ENCODE assay signal across 1 cellular context in the genomic region with DNA sequence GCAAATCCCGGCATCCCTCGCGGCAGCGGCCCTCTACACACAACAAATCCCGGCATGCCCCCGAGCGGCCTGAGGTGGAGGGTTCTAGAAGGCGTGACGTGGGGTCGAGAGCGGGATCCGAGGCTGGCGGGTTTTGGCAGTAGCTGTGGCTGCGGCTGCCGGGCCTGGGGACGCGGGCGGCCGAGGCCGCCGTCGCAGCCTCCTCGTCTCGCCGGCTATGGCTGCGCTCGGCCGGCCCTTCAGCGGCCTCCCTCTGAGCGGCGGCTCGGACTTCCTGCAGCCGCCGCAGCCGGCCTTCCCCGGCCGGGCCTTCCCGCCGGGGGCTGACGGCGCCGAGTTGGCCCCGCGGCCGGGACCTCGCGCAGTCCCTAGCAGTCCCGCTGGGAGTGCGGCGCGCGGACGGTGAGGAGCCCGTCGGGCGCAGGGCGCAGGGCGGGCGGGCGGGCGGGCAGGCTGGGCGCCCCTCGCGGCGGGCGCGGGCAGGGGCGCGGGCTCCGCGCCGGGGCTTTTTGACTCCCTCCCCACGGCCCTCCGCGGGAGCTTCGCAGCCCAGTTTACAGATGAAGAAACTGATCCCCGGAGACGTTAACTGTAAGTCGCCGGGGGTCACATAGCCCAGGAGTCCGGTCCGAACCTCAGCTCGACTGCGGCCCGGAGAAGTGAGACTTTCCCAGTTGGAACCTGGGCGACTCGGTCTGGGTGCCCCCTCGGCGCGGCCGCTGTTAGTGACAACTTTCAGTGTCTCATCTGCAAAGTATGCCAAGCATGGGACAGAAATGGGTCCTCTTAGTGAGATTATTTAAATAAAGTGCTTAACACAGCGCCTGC.
A peak's percentile ranks its signal among the peaks of the same experiment; 100 is the strongest.
TF ChIP-seq lines count a peak whose summit lies in the region.

Gene CCDC117, plus strand, starts transcription at position 63 of the 828 bp plus-strand sequence. Its CDS starts 155 bp downstream, at position 218.

TF ChIP-seq in K562, 482 proteins besides CTCF, POLR2A, EP300 and RAD21 (continued from another document and continues in another):
- TF ChIP-seq SIX5 (IDR thresholded peaks at IDR 0.05; ENCODE audit: borderline replicate concordance in 1 of 2, insufficient read depth in 1 of 2, low read depth in 1 of 2, low read length in 2 of 2) (peak; percentile 74 to 77; a peak in 3 of 4 replicates), HINFP (tag; conservative IDR thresholded peaks at IDR 0.05; ENCODE audit: low read depth) (no peak), CBX5 (IDR thresholded peaks at IDR 0.05; ENCODE audit: borderline replicate concordance, low read depth) (no peak), PRPF4 (IDR thresholded peaks at IDR 0.05; ENCODE audit: insufficient read depth, low read depth, low read length, poor library complexity, severe bottlenecking) (no peak), MXI1 (IDR thresholded peaks at IDR 0.05; ENCODE audit: low read depth, low read length) (no peak), MAFK (IDR thresholded peaks at IDR 0.05; ENCODE audit: low read length) (no peak), MTA1 (IDR thresholded peaks at IDR 0.05; ENCODE audit: borderline replicate concordance) (no peak), HDAC3 (IDR thresholded peaks at IDR 0.05; ENCODE audit: borderline replicate concordance, partially characterized antibody) (no peak), POLR2AphosphoS5 (IDR thresholded peaks at IDR 0.05; ENCODE audit: control insufficient read depth, insufficient read depth, low read depth, low read length) (peak; percentile 68), FOXP1 (CRISPR knock-in tag; IDR thresholded peaks at IDR 0.05) (peak; percentile 51; the same call in 1 of the 2 replicates), SOX6 (IDR thresholded peaks at IDR 0.05) (no peak), MTA2 (IDR thresholded peaks at IDR 0.05; ENCODE audit: low read depth) (no peak), ELF2 (CRISPR knock-in tag; IDR thresholded peaks at IDR 0.05) (peak; percentile 95), ZNF766 (CRISPR knock-in tag; conservative IDR thresholded peaks at IDR 0.05) (peak; percentile 52; the same call in 1 of the 2 replicates), PHF20 (IDR thresholded peaks at IDR 0.05; ENCODE audit: partially characterized antibody) (no peak), BDP1 (IDR thresholded peaks at IDR 0.05; ENCODE audit: insufficient read depth, insufficient read length) (no peak), POLR3A (IDR thresholded peaks at IDR 0.05; ENCODE audit: borderline replicate concordance, extremely low read depth, insufficient read depth, insufficient read length) (no peak), NFE2L1 (tag; IDR thresholded peaks at IDR 0.05; ENCODE audit: borderline replicate concordance, low read depth) (no peak), KDM5B (IDR thresholded peaks at IDR 0.05; ENCODE audit: insufficient replicate concordance, low read depth, low read length) (peak; percentile 7), TSC22D4 (tag; IDR thresholded peaks at IDR 0.05) (no peak), SREBF2 (CRISPR knock-in tag; IDR thresholded peaks at IDR 0.05) (no peak), SRSF1 (IDR thresholded peaks at IDR 0.05; ENCODE audit: low read depth, low read length) (no peak), SAFB (IDR thresholded peaks at IDR 0.05; ENCODE audit: borderline replicate concordance, low read depth, low read length) (no peak), SRSF3 (IDR thresholded peaks at IDR 0.05; ENCODE audit: insufficient read depth, low read length) (no peak), RBM25 (IDR thresholded peaks at IDR 0.05; ENCODE audit: low read depth, low read length, severe bottlenecking) (peak; percentile 31), CCNT2 (IDR thresholded peaks at IDR 0.05; ENCODE audit: borderline replicate concordance, extremely low read depth, insufficient read length, low read depth, low read length) (peak; percentile 18), IRF9 (tag; IDR thresholded peaks at IDR 0.05) (no peak), PTBP1 (IDR thresholded peaks at IDR 0.05; ENCODE audit: low read depth, low read length) (no peak), RB1 (IDR thresholded peaks at IDR 0.05; ENCODE audit: low read depth) (peak; percentile 58), MTA3 (IDR thresholded peaks at IDR 0.05; ENCODE audit: borderline replicate concordance) (0 out of 2 replicates have a peak, but pooled peaks have one; percentile 14), HNRNPK (IDR thresholded peaks at IDR 0.05; ENCODE audit: low read depth, low read length, poor library complexity, severe bottlenecking) (no peak), RBFOX2 (IDR thresholded peaks at IDR 0.05; ENCODE audit: low read depth, low read length) (peak; percentile 87), ASH1L (IDR thresholded peaks at IDR 0.05; ENCODE audit: borderline replicate concordance, low read depth, partially characterized antibody) (no peak), COPS2 (conservative IDR thresholded peaks at IDR 0.05) (no peak), ZNF277 (CRISPR knock-in tag; IDR thresholded peaks at IDR 0.05; ENCODE audit: borderline replicate concordance) (no peak), ZNF707 (CRISPR knock-in tag; conservative IDR thresholded peaks at IDR 0.05) (no peak), ZNF311 (CRISPR knock-in tag; IDR thresholded peaks at IDR 0.05) (no peak), ILK (tag; IDR thresholded peaks at IDR 0.05; ENCODE audit: borderline replicate concordance, low read depth) (no peak), MCM3 (IDR thresholded peaks at IDR 0.05) (no peak), NR4A1 (CRISPR knock-in tag; IDR thresholded peaks at IDR 0.05) (no peak), NR4A1 (tag; IDR thresholded peaks at IDR 0.05) (0 out of 2 replicates have a peak, but pooled peaks have one; percentile 48)
- TF ChIP-seq, protein P1, sequence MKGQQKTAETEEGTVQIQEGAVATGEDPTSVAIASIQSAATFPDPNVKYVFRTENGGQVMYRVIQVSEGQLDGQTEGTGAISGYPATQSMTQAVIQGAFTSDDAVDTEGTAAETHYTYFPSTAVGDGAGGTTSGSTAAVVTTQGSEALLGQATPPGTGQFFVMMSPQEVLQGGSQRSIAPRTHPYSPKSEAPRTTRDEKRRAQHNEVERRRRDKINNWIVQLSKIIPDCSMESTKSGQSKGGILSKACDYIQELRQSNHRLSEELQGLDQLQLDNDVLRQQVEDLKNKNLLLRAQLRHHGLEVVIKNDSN (CRISPR knock-in tag; IDR thresholded peaks at IDR 0.05), result no peak
- TF ChIP-seq, protein P2, sequence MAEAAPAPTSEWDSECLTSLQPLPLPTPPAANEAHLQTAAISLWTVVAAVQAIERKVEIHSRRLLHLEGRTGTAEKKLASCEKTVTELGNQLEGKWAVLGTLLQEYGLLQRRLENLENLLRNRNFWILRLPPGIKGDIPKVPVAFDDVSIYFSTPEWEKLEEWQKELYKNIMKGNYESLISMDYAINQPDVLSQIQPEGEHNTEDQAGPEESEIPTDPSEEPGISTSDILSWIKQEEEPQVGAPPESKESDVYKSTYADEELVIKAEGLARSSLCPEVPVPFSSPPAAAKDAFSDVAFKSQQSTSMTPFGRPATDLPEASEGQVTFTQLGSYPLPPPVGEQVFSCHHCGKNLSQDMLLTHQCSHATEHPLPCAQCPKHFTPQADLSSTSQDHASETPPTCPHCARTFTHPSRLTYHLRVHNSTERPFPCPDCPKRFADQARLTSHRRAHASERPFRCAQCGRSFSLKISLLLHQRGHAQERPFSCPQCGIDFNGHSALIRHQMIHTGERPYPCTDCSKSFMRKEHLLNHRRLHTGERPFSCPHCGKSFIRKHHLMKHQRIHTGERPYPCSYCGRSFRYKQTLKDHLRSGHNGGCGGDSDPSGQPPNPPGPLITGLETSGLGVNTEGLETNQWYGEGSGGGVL (CRISPR knock-in tag; IDR thresholded peaks at IDR 0.05), result no peak
- TF ChIP-seq, protein P3, sequence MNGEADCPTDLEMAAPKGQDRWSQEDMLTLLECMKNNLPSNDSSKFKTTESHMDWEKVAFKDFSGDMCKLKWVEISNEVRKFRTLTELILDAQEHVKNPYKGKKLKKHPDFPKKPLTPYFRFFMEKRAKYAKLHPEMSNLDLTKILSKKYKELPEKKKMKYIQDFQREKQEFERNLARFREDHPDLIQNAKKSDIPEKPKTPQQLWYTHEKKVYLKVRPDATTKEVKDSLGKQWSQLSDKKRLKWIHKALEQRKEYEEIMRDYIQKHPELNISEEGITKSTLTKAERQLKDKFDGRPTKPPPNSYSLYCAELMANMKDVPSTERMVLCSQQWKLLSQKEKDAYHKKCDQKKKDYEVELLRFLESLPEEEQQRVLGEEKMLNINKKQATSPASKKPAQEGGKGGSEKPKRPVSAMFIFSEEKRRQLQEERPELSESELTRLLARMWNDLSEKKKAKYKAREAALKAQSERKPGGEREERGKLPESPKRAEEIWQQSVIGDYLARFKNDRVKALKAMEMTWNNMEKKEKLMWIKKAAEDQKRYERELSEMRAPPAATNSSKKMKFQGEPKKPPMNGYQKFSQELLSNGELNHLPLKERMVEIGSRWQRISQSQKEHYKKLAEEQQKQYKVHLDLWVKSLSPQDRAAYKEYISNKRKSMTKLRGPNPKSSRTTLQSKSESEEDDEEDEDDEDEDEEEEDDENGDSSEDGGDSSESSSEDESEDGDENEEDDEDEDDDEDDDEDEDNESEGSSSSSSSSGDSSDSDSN (IDR thresholded peaks at IDR 0.05; ENCODE audit: borderline replicate concordance in 1 of 2, low read depth in 2 of 2, low read length in 2 of 2), result peak in 1 of 2 experiments; percentile 77; a peak in 1 of 4 replicates
- TF ChIP-seq, protein P4, sequence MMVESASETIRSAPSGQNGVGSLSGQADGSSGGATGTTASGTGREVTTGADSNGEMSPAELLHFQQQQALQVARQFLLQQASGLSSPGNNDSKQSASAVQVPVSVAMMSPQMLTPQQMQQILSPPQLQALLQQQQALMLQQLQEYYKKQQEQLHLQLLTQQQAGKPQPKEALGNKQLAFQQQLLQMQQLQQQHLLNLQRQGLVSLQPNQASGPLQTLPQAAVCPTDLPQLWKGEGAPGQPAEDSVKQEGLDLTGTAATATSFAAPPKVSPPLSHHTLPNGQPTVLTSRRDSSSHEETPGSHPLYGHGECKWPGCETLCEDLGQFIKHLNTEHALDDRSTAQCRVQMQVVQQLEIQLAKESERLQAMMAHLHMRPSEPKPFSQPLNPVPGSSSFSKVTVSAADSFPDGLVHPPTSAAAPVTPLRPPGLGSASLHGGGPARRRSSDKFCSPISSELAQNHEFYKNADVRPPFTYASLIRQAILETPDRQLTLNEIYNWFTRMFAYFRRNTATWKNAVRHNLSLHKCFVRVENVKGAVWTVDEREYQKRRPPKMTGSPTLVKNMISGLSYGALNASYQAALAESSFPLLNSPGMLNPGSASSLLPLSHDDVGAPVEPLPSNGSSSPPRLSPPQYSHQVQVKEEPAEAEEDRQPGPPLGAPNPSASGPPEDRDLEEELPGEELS (CRISPR knock-in tag; IDR thresholded peaks at IDR 0.05; ENCODE audit: borderline replicate concordance), result 0 out of 2 replicates have a peak, but pooled peaks have one; percentile 26
- TF ChIP-seq, protein P5, sequence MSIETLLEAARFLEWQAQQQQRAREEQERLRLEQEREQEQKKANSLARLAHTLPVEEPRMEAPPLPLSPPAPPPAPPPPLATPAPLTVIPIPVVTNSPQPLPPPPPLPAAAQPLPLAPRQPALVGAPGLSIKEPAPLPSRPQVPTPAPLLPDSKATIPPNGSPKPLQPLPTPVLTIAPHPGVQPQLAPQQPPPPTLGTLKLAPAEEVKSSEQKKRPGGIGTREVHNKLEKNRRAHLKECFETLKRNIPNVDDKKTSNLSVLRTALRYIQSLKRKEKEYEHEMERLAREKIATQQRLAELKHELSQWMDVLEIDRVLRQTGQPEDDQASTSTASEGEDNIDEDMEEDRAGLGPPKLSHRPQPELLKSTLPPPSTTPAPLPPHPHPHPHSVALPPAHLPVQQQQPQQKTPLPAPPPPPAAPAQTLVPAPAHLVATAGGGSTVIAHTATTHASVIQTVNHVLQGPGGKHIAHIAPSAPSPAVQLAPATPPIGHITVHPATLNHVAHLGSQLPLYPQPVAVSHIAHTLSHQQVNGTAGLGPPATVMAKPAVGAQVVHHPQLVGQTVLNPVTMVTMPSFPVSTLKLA (conservative IDR thresholded peaks at IDR 0.05), result peak; percentile 56 to 77; a peak in 3 of 4 replicates
- TF ChIP-seq, protein P6, sequence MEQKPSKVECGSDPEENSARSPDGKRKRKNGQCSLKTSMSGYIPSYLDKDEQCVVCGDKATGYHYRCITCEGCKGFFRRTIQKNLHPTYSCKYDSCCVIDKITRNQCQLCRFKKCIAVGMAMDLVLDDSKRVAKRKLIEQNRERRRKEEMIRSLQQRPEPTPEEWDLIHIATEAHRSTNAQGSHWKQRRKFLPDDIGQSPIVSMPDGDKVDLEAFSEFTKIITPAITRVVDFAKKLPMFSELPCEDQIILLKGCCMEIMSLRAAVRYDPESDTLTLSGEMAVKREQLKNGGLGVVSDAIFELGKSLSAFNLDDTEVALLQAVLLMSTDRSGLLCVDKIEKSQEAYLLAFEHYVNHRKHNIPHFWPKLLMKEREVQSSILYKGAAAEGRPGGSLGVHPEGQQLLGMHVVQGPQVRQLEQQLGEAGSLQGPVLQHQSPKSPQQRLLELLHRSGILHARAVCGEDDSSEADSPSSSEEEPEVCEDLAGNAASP (IDR thresholded peaks at IDR 0.05), result no peak
